24 cellular contexts compared by ENCODE assay signal in the genomic region with DNA sequence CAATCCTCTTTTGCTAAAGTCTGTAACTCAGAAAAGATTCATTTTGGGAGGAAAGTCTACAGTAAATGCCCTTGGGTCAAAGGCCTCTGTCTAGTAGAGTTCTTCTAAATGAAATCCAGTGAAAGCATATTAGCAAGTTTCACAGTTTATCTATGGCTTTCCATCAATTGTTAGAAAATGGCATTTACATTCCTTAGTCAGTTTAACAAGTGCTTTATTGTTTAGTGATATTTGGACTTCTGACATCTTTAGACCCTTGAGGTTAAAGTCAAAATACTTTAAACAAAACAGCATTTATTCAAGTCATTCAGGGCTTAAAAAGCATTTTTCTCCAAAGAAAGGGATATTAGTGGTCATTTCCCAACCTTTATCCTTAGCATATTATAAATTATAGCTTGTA.
"Had no signal": no experiment of that assay in that cellular context is flagged by ENCODE, and none has a peak within 500 bp of the region (broad histone marks: within the 10 kb centered on the region; RNA-seq: fewer than 3 reads in every experiment).

No MANE protein-coding gene starts in this region.

- H3K36me3 ChIP-seq: esophagus muscularis mucosa, gastroesophageal sphincter, neural progenitor cell, ovary, right atrium auricular region, tibial artery, upper lobe of right lung, vagina had no signal

- H2AFZ ChIP-seq: neural progenitor cell had no signal

- H3K9me3 ChIP-seq: esophagus muscularis mucosa, gastroesophageal sphincter, mucosa of descending colon, ovary, right atrium auricular region, tibial artery, upper lobe of right lung, vagina had no signal

- FAIRE-seq: colon, keratinocyte had no signal

- H3K27ac ChIP-seq: epithelial cell of prostate, esophagus muscularis mucosa, gastroesophageal sphincter, neural progenitor cell, ovary, right atrium auricular region, tibial artery, upper lobe of right lung, vagina had no signal

- H3K4me2 ChIP-seq: neural progenitor cell, smooth muscle cell had no signal

- H3K9ac ChIP-seq: neural progenitor cell had no signal

- ATAC-seq: effector memory CD8-positive, alpha-beta T cell; gastroesophageal sphincter; left cardiac atrium; left ventricle myocardium superior; mucosa of descending colon; naive thymus-derived CD8-positive, alpha-beta T cell; stimulated activated memory B cell treated with anti-CD40 and anti-IgM and Interleukin-4, amounts not matched to agents 10 μg/mL and 1 μg/mL and 100 μg/mL, for 72 hours; upper lobe of right lung had no signal

- H3K27me3 ChIP-seq: esophagus muscularis mucosa, gastroesophageal sphincter, neural progenitor cell, ovary, right atrium auricular region, tibial artery, upper lobe of right lung, vagina had no signal

- H3K4me1 ChIP-seq: vagina had no signal

- DNase-seq: effector memory CD8-positive, alpha-beta T cell; glutamatergic neuron; immature natural killer cell; left cardiac atrium; left ventricle myocardium superior; mammary epithelial cell; mucosa of descending colon; naive thymus-derived CD8-positive, alpha-beta T cell; nucleus accumbens; ovary; stimulated activated CD4-positive, alpha-beta T cell treated with anti-CD3 and anti-CD28 coated beads, Interleukin-1b, Interleukin-23, amount 100 ng/mL, for 48 hours; stimulated activated CD4-positive, alpha-beta T cell treated with anti-CD3 and anti-CD28 coated beads, Interleukin-4, amount 100 ng/mL, for 24 hours; tibial artery; upper lobe of right lung had no signal

- H3K4me3 ChIP-seq: esophagus muscularis mucosa, gastroesophageal sphincter, mucosa of descending colon, neural progenitor cell, ovary, right atrium auricular region, smooth muscle cell, tibial artery, upper lobe of right lung, vagina had no signal
